Comparison of ENCODE assay signal across 15 cellular contexts in the genomic region with DNA sequence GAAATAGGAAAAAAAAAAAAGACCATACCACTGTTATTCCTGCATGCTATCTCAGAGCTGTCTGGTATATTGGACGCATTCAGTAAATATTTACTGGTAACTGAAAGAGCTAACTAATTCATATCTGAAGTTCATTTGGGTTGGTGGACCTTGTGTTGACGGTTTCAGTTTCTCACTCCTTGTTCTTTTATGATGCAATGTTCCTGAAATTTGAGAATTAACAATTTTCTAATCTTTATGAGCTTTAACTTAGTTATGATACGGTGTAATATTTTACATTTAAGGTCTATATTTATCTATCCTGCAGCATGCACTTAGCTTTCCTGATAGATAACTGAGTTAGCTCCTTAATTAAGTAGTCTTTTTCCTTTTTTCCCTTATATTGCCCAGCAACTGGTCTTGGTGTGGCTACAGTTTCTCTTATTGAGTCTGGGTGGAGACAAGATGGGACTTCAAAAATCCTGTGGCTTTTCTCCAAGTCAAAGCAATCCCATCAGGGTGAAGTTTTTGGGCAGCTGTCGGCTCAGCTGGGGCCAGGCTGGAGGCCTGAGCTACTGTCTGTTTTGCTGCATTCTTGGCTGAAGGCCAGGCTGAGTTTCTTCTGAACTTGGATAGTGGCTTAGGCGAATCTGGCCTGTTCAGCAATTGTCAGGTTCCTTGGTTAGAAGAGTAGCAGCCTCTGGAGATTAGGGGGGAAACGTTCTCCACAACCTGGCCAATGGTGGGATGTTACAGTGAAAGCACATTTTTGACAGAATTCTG.
DNase-seq lines count a peak whose midpoint lies in the region; ATAC-seq and TF ChIP-seq lines count a peak whose summit lies in the region.
"Had no signal": no experiment of that assay in that cellular context is flagged by ENCODE, and none has a peak within 500 bp of the region (broad histone marks: within the 10 kb centered on the region; RNA-seq: fewer than 3 reads in every experiment).

No MANE protein-coding gene starts in this region.

- H3K27me3 ChIP-seq in transverse colon = no peaks in the 10 kb centered on the region
- H3K27me3 ChIP-seq in prostate gland (replicated peaks; ENCODE audit: insufficient read depth) = no peaks in the 10 kb centered on the region

- H3K27ac ChIP-seq in transverse colon (no peak overlapping the region), prostate gland (no peak overlapping the region)
- H3K27ac ChIP-seq: epithelial cell of prostate had no signal

- no peak for TF ChIP-seq EP300 in transverse colon (IDR thresholded peaks at IDR 0.05; ENCODE audit: low read depth)

- no peak for TF ChIP-seq POLR2A in transverse colon (IDR thresholded peaks at IDR 0.05)
- no peak for TF ChIP-seq POLR2A in prostate gland (IDR thresholded peaks at IDR 0.05)

- WGBS in transverse colon (ENCODE audit: low coverage in 1 of 2), 2 donors = 63 to 69% methylated on average over 5 to 6 of the region's 6 CpGs
- WGBS in prostate gland = 48% methylated on average over 6 of the region's 6 CpGs

- H3K4me1 ChIP-seq in transverse colon = no peaks in the 10 kb centered on the region
- no peaks in the 10 kb centered on the region for H3K4me1 ChIP-seq in prostate gland (replicated peaks)

- in situ Hi-C loops in transverse colon (cut with MboI; ENCODE audit: low pct_ligation_motif_present in 1 of 4, low pct_unique_long_range_greater_than_20kb in 1 of 4, low sequenced_read_pairs in 3 of 4) = no loop called here
- in situ Hi-C loops in GM13977 (cut with MboI; ENCODE audit: low pct_unique_long_range_greater_than_20kb, low sequenced_read_pairs, unreplicated experiment) = no loop called here

- H3K9me3 ChIP-seq in transverse colon = no peaks in the 10 kb centered on the region
- H3K9me3 ChIP-seq in prostate gland = no peaks in the 10 kb centered on the region

- DNase-seq in Right ventricle myocardium inferior (ENCODE audit: missing footprints) (no peak), cardiac septum (ENCODE audit: low spot score) (no peak), amniotic epithelial cell (ENCODE audit: low read depth) (peak; percentile 22), left ventricle myocardium superior (peak; percentile 47), transverse colon (peak; percentile 20), prostate gland (ENCODE audit: low spot score) (no peak), GM13977 (ENCODE audit: low spot score) (no peak)
- DNase-seq: activated CD4-positive, CD25-positive, alpha-beta regulatory T cell; activated T-cell treated with anti-CD3 and anti-CD28 coated beads, Interleukin-2, amount 50 U/mL, for 1 hour; DMS79; naive thymus-derived CD4-positive, alpha-beta T cell; SIG-M5; small intestine had no signal

- TF ChIP-seq CTCF in transverse colon (IDR thresholded peaks at IDR 0.05) (no peak), prostate gland (IDR thresholded peaks at IDR 0.05) (no peak), GM13977 (IDR thresholded peaks at IDR 0.05; ENCODE audit: extremely low read depth, insufficient read depth, missing control alignments) (no peak)

- H3K4me3 ChIP-seq in transverse colon = no peak overlapping the region
- H3K4me3 ChIP-seq in prostate gland = no peak overlapping the region

- ATAC-seq in Right ventricle myocardium inferior = peak; percentile 50
- ATAC-seq in left ventricle myocardium superior = peak; percentile 70
- no peak for ATAC-seq in HG02870 (IDR thresholded peaks at IDR 0.05; ENCODE audit: unreplicated experiment)
- ATAC-seq: naive thymus-derived CD4-positive, alpha-beta T cell had no signal

- intact Hi-C loops in Right ventricle myocardium inferior (cut with DNase I) (no loop called here), cardiac septum (cut with DNase I) (no loop called here), left ventricle myocardium superior (cut with micrococcal nuclease) (no loop called here), transverse colon (cut with DNase I; ENCODE audit: low total_unique reads) (no loop called here), prostate gland (cut with DNase I) (no loop called here)

- H3K36me3 ChIP-seq in transverse colon (no peaks in the 10 kb centered on the region), prostate gland (no peaks in the 10 kb centered on the region)

Comparison
In these comparisons a context has a peak if more than half of its experiments do, and no peak if none do; other contexts are left out.
1. DNase-seq: peak in amniotic epithelial cell (single experiment), left ventricle myocardium superior (single experiment) and transverse colon (single experiment); none in Right ventricle myocardium inferior (single experiment), cardiac septum (single experiment), prostate gland (single experiment) and GM13977 (single experiment).